In the genomic region with DNA sequence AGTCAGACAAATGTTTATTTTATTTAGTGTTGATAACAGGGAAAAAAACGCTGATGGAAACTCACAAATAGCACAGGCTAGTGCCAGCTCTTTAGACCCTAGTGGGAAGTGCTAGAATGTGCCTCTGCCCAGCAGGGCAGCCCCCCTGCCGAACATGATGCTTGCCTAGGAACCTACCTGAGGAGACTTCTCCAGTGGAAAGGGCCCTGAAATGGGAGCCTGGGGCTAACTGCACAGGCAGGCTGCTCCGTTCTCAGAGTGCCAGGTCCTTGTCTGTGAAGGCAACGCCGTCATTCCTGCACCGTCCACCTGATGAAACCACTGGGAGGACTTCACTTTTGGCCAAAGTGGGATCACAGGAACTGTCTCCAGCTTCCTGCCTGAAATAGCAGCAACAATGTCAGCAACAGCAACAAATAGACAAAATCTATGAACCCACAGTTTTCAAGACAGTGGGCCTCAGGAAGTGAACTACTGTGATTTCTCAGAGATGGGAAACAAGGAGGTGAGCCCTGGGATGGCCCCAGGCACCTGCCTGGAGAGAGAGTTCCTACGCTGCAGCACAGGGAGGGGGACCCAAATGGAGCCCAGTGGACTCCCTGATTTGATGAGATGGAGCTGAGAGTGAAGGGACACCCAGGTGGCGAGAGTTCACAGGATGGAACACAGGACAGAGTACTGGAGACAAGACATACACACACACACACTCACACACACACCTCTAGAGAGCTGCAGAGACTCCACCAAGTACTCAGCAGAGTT, we compare ENCODE assay signal across 17 cellular contexts.
"Had no signal": no experiment of that assay in that cellular context is flagged by ENCODE, and none has a peak within 500 bp of the region (broad histone marks: within the 10 kb centered on the region; RNA-seq: fewer than 3 reads in every experiment).

No MANE protein-coding gene starts in this region.

- H3K27ac Mint-ChIP-seq: activated CD4-positive, alpha-beta T cell treated with anti-CD3 and anti-CD28 coated beads for 36 hours; activated CD8-positive, alpha-beta T cell treated with anti-CD3 and anti-CD28 coated beads, Interleukin-2, amount 10 ng/mL, durations not matched to agents 7 days and 5 days; activated naive CD4-positive, alpha-beta T cell treated with anti-CD3 and anti-CD28 coated beads for 36 hours; stimulated activated memory B cell treated with anti-CD40 and anti-IgM and Interleukin-4, amounts not matched to agents 10 μg/mL and 1 μg/mL and 100 μg/mL, for 72 hours; T-cell had no signal

- H3K4me1 ChIP-seq: SJCRH30 had no signal

- ATAC-seq: activated CD4-positive, alpha-beta T cell treated with anti-CD3 and anti-CD28 coated beads for 36 hours; activated CD8-positive, alpha-beta T cell treated with anti-CD3 and anti-CD28 coated beads, Interleukin-2, amount 10 ng/mL, durations not matched to agents 7 days and 5 days; esophagus mucosa; stimulated activated memory B cell treated with anti-CD40 and anti-IgM and Interleukin-4, amounts not matched to agents 10 μg/mL and 1 μg/mL and 100 μg/mL, for 72 hours; T-cell had no signal

- H3K9me3 Mint-ChIP-seq: activated naive CD4-positive, alpha-beta T cell treated with anti-CD3 and anti-CD28 coated beads for 36 hours; nephron progenitor cell; stimulated activated memory B cell treated with anti-CD40 and anti-IgM and Interleukin-4, amounts not matched to agents 10 μg/mL and 1 μg/mL and 100 μg/mL, for 72 hours; T-cell had no signal

- H3K27ac ChIP-seq: SJCRH30, skin epidermis, tibial nerve, VCaP had no signal

- H3K4me3 Mint-ChIP-seq: activated CD4-positive, alpha-beta T cell treated with anti-CD3 and anti-CD28 coated beads for 36 hours; activated CD8-positive, alpha-beta T cell treated with anti-CD3 and anti-CD28 coated beads, Interleukin-2, amount 10 ng/mL, durations not matched to agents 7 days and 5 days; activated naive CD4-positive, alpha-beta T cell treated with anti-CD3 and anti-CD28 coated beads for 36 hours; nephron progenitor cell; stimulated activated memory B cell treated with anti-CD40 and anti-IgM and Interleukin-4, amounts not matched to agents 10 μg/mL and 1 μg/mL and 100 μg/mL, for 72 hours; T-cell had no signal

- H3K9me3 ChIP-seq: pancreas, SJCRH30, tibial nerve had no signal

- H3K4me3 ChIP-seq: pancreas, SJCRH30, skin epidermis, tibial nerve had no signal

- H3K27me3 Mint-ChIP-seq: activated CD4-positive, alpha-beta T cell treated with anti-CD3 and anti-CD28 coated beads for 36 hours had no signal

- H3K36me3 ChIP-seq: pancreas, SJCRH30, tibial nerve had no signal

- DNase-seq: activated CD4-positive, alpha-beta T cell treated with anti-CD3 and anti-CD28 coated beads for 36 hours; activated CD8-positive, alpha-beta memory T cell treated with anti-CD3 and anti-CD28 coated beads, Interleukin-2, amount 50 U/mL, for 48 hours; activated CD8-positive, alpha-beta T cell treated with anti-CD3 and anti-CD28 coated beads, Interleukin-2, amount 10 ng/mL, durations not matched to agents 7 days and 5 days; activated naive CD4-positive, alpha-beta T cell treated with anti-CD3 and anti-CD28 coated beads for 36 hours; cerebellar nuclear complex; foreskin fibroblast; nephron progenitor cell; pancreas; retina; SJCRH30; T-cell; T1000 had no signal

- H3K27me3 ChIP-seq: pancreas, SJCRH30, tibial nerve had no signal

- H3K36me3 Mint-ChIP-seq: stimulated activated memory B cell treated with anti-CD40 and anti-IgM and Interleukin-4, amounts not matched to agents 10 μg/mL and 1 μg/mL and 100 μg/mL, for 72 hours; T-cell had no signal

- H3K4me1 Mint-ChIP-seq: activated CD4-positive, alpha-beta T cell treated with anti-CD3 and anti-CD28 coated beads for 36 hours; stimulated activated memory B cell treated with anti-CD40 and anti-IgM and Interleukin-4, amounts not matched to agents 10 μg/mL and 1 μg/mL and 100 μg/mL, for 72 hours; T-cell had no signal
